10 cellular contexts compared by ENCODE assay signal in the genomic region with DNA sequence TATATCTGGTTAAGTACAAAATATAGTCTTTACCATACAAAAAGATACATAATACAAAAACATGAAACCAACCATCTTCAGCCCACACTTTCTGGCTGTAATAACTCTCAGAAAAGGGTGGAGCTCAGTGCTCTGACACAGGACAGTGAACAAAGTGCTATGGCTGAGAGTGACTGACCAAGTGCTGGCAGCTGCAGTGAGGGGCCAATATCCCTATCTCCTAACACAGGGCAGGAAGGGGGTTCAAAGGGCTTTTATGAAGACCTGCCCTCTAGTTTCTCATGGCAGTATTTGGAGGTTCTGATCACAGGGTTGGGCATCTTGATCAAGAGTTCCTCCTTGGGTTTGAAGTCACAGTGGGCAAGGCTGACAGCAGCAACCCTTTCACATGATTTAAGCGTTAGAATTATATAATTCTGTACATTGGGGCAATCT. TPM values are rescaled to one million over a fixed set of nuclear protein-coding genes. Genes with fewer than 3 reads are reported as not detected.
DNase-seq lines count a peak whose midpoint lies in the region; ATAC-seq and FAIRE-seq lines count a peak whose summit lies in the region.
"Had no signal": no experiment of that assay in that cellular context is flagged by ENCODE, and none has a peak within 500 bp of the region (broad histone marks: within the 10 kb centered on the region; RNA-seq: fewer than 3 reads in every experiment).

No MANE protein-coding gene starts in this region.

- peaks cover 60% of the 10 kb centered on the region for H3K4me1 Mint-ChIP-seq in activated T-cell treated with anti-CD3 and anti-CD28 coated beads, Interleukin-2, amount 50 U/mL, for 4 hours (ENCODE audit: low read depth)

- DNase-seq in GM23248: no peak
- no peak for DNase-seq in activated T-cell treated with anti-CD3 and anti-CD28 coated beads, Interleukin-2, amount 50 U/mL, for 4 hours
- no peak for DNase-seq in right cardiac atrium
- DNase-seq in small intestine: peak; percentile 44
- no peak for DNase-seq in amygdala (lab: John Stamatoyannopoulos, UW)
- no peak for DNase-seq in MG63
- no peak for DNase-seq in NCI-H446 treated with DMSO at 0.1 percent for 48 hours (lab: John Stamatoyannopoulos, UW)

- H3K4me3 Mint-ChIP-seq in activated T-cell treated with anti-CD3 and anti-CD28 coated beads, Interleukin-2, amount 50 U/mL, for 4 hours: peak overlapping the region; percentile 85

- no peaks in the 10 kb centered on the region for H3K9me3 Mint-ChIP-seq in activated T-cell treated with anti-CD3 and anti-CD28 coated beads, Interleukin-2, amount 50 U/mL, for 4 hours

- H3K4me3 ChIP-seq in GM23248 (peak overlapping the region; percentile 91), right cardiac atrium (ENCODE audit: low read length) (peak overlapping the region; percentile 100), small intestine (ENCODE audit: low read depth in 1 of 2, low read length in 2 of 2) (peak overlapping the region; percentile 83 to 100), MG63 (no peak overlapping the region)

- H3K4me1 ChIP-seq in GM23248 (ENCODE audit: insufficient read depth) (peaks cover 32% of the 10 kb centered on the region), right cardiac atrium (ENCODE audit: control insufficient read depth, insufficient read depth, low read length) (peaks cover 2% of the 10 kb centered on the region), small intestine (ENCODE audit: control insufficient read depth in 2 of 2, insufficient read depth in 1 of 2, low read depth in 1 of 2, low read length in 1 of 2) (peaks cover 3 to 11% of the 10 kb centered on the region in 2 donors)

- WGBS in GM23248 (ENCODE audit: low coverage in 1 of 2, low lambda C conversion rate in 2 of 2, missing lambda C conversion rate in 2 of 2), 2 experiments: 92 to 100% methylated on average over 1 of the region's 1 CpG
- WGBS in right cardiac atrium: 56% methylated on average over 1 of the region's 1 CpG
- 6 to 54% (median 24%) methylated on average over 1 of the region's 1 CpG for WGBS in small intestine, 3 donors

- no peak for ATAC-seq in activated T-cell treated with anti-CD3 and anti-CD28 coated beads, Interleukin-2, amount 50 U/mL, for 4 hours
- no peak for ATAC-seq in right cardiac atrium
- ATAC-seq in GM19351 (IDR thresholded peaks at IDR 0.05; ENCODE audit: unreplicated experiment): no peak

- no peaks in the 10 kb centered on the region for H3K9me3 ChIP-seq in GM23248 (ENCODE audit: low read depth)
- no peaks in the 10 kb centered on the region for H3K9me3 ChIP-seq in right cardiac atrium (ENCODE audit: control insufficient read depth, low read length)
- H3K9me3 ChIP-seq in small intestine (ENCODE audit: control insufficient read depth, low read depth): no peaks in the 10 kb centered on the region
- H3K9me3 ChIP-seq in MG63: no peaks in the 10 kb centered on the region

- H3K27ac ChIP-seq in GM23248 (no peak overlapping the region), right cardiac atrium (ENCODE audit: low read length) (peak overlapping the region; percentile 94), small intestine (ENCODE audit: low read depth in 1 of 2, low read length in 1 of 2) (peak overlapping the region in 1 of 2 donors; percentile 95)

- H3K9ac ChIP-seq in GM23248: peak overlapping the region; percentile 8; the same call in 1 of the 2 replicates

- H3K36me3 ChIP-seq in GM23248 (ENCODE audit: low read depth) (peaks cover 33% of the 10 kb centered on the region), small intestine (ENCODE audit: control insufficient read depth in 2 of 2, insufficient read depth in 2 of 2, low read length in 2 of 2) (peaks cover 15 to 20% of the 10 kb centered on the region in 2 donors), MG63 (peaks cover 28% of the 10 kb centered on the region)

- H3K36me3 Mint-ChIP-seq in activated T-cell treated with anti-CD3 and anti-CD28 coated beads, Interleukin-2, amount 50 U/mL, for 4 hours (ENCODE audit: insufficient read depth): peaks cover 31% of the 10 kb centered on the region

- H3F3A ChIP-seq in GM23248 (ENCODE audit: insufficient read depth): peaks cover 60% of the 10 kb centered on the region

- intact Hi-C loops in right cardiac atrium (cut with DNase I): no loop called here

- H4K20me1 ChIP-seq in GM23248 (ENCODE audit: insufficient read depth): peaks cover 23% of the 10 kb centered on the region; the same call in 1 of the 2 replicates

- no peak overlapping the region for H2AFZ ChIP-seq in GM23248

- peaks cover 40% of the 10 kb centered on the region for H3K79me2 ChIP-seq in GM23248 (ENCODE audit: insufficient read depth)

- in situ Hi-C loops in GM23248 (cut with MboI): no loop called here

- H3K4me2 ChIP-seq in GM23248 (ENCODE audit: unreplicated experiment): peak overlapping the region; percentile 95

- H3K9me2 ChIP-seq in GM23248 (ENCODE audit: insufficient read depth): no peaks in the 10 kb centered on the region

- H3K27me3 Mint-ChIP-seq in activated T-cell treated with anti-CD3 and anti-CD28 coated beads, Interleukin-2, amount 50 U/mL, for 4 hours (ENCODE audit: low read depth): no peaks in the 10 kb centered on the region

- H3K27me3 ChIP-seq in GM23248 (replicated peaks; ENCODE audit: insufficient read depth) (no peaks in the 10 kb centered on the region), right cardiac atrium (ENCODE audit: control insufficient read depth, insufficient read depth) (no peaks in the 10 kb centered on the region), small intestine (ENCODE audit: control insufficient read depth in 2 of 2, insufficient read depth in 2 of 2, low read length in 2 of 2) (no peaks in the 10 kb centered on the region), MG63 (no peaks in the 10 kb centered on the region)

- FAIRE-seq in small intestine (lab: Jason Lieb, UNC): no peak

RNA-seq across cellular contexts. Expression of gene TXNIP, which starts 3.9 kb away (rescaled TPM):
- total RNA-seq in GM23248 (2014; rRNA removed; shearing (Covaris generic)): 221 and 263 TPM in 2 replicates
- polyA plus RNA-seq in GM23248 (2016; fragmentation: Nextera tagmentation; extraction: Ambion mirVana) (169 and 180 TPM in 2 replicates), right cardiac atrium (943 TPM), small intestine (100 to 1,000 TPM in 2 of 3 donors, 10 to 100 TPM in 1; 85.4 to 362 (median 170) TPM)
- 10 to 100 TPM; 68.9 to 91.0 (median 83.7) TPM for total RNA-seq in activated T-cell treated with anti-CD3 and anti-CD28 coated beads, Interleukin-2, amount 50 U/mL, for 4 hours
- total RNA-seq in right cardiac atrium: 100 to 1,000 TPM; 548 to 806 (median 632) TPM
- total RNA-seq in MG63 (2014; rRNA removed; shearing (Covaris generic); ENCODE audit: low replicate concordance): 20.4 and 20.6 TPM in 2 replicates

RNA-seq across cellular contexts. Expression of gene POLR3GL, which starts 28.0 kb away (rescaled TPM):
- 17.4 and 24.2 TPM in 2 replicates for total RNA-seq in GM23248 (2014; rRNA removed; shearing (Covaris generic))
- 34.7 and 37.9 TPM in 2 replicates for polyA plus RNA-seq in GM23248 (2016; fragmentation: Nextera tagmentation; extraction: Ambion mirVana)
- 10 to 100 TPM; 11.7 to 14.5 (median 13.9) TPM for total RNA-seq in activated T-cell treated with anti-CD3 and anti-CD28 coated beads, Interleukin-2, amount 50 U/mL, for 4 hours
- total RNA-seq in right cardiac atrium: 10 to 100 TPM; 51.4 to 54.4 (median 52.5) TPM
- polyA plus RNA-seq in right cardiac atrium: 94.7 TPM
- polyA plus RNA-seq in small intestine: 10 to 100 TPM; 33.6 to 37.3 (median 34.0) TPM
- 1.8 and 6.8 TPM in 2 replicates for total RNA-seq in MG63 (2014; rRNA removed; shearing (Covaris generic); ENCODE audit: low replicate concordance)

RNA-seq across cellular contexts. Expression of gene ANKRD34A, which starts 28.1 kb away (rescaled TPM):
- 0.25 and 1.3 TPM in 2 replicates for total RNA-seq in GM23248 (2014; rRNA removed; shearing (Covaris generic))
- polyA plus RNA-seq in GM23248 (2016; fragmentation: Nextera tagmentation; extraction: Ambion mirVana) (1.9 and 2.3 TPM in 2 replicates), right cardiac atrium (1.8 TPM), small intestine (1 to 10 TPM in 1 of 3 donors, under 1 TPM in 2; 0.48 to 1.1 (median 0.54) TPM)
- 1 to 10 TPM; 6.2 to 8.7 (median 7.6) TPM for total RNA-seq in activated T-cell treated with anti-CD3 and anti-CD28 coated beads, Interleukin-2, amount 50 U/mL, for 4 hours
- total RNA-seq in right cardiac atrium: 1 to 10 TPM; 1.7 to 3.9 (median 3.7) TPM
- total RNA-seq in MG63 (2014; rRNA removed; shearing (Covaris generic); ENCODE audit: low replicate concordance): 0.30 TPM in 1 of 2 replicates, not detected in the other

RNA-seq across cellular contexts. Expression of gene HJV, which starts 29.0 kb away (rescaled TPM):
- total RNA-seq in GM23248 (2014; rRNA removed; shearing (Covaris generic)): not detected in 2 replicates
- polyA plus RNA-seq in GM23248 (2016; fragmentation: Nextera tagmentation; extraction: Ambion mirVana) (not detected in 2 replicates), right cardiac atrium (116 TPM), small intestine (not detected)
- total RNA-seq in activated T-cell treated with anti-CD3 and anti-CD28 coated beads, Interleukin-2, amount 50 U/mL, for 4 hours: not detected
- 100 to 1,000 TPM in 2 of 4 donors, 10 to 100 TPM in 2; 65.1 to 164 (median 97.1) TPM for total RNA-seq in right cardiac atrium
- total RNA-seq in MG63 (2014; rRNA removed; shearing (Covaris generic); ENCODE audit: low replicate concordance): not detected in 2 replicates
- total RNA-seq: glomerular endothelial cell, HT1080 had no signal

RNA-seq across cellular contexts. Expression of gene LIX1L, which starts 34.7 kb away (rescaled TPM):
- total RNA-seq in GM23248 (2014; rRNA removed; shearing (Covaris generic)): 26.1 and 36.5 TPM in 2 replicates
- polyA plus RNA-seq in GM23248 (2016; fragmentation: Nextera tagmentation; extraction: Ambion mirVana): 18.3 TPM in 2 replicates
- 10 to 100 TPM; 40.7 to 43.3 (median 41.9) TPM for total RNA-seq in activated T-cell treated with anti-CD3 and anti-CD28 coated beads, Interleukin-2, amount 50 U/mL, for 4 hours
- 10 to 100 TPM; 25.4 to 39.2 (median 28.4) TPM for total RNA-seq in right cardiac atrium
- polyA plus RNA-seq in right cardiac atrium: 11.9 TPM
- 1 to 10 TPM in 2 of 3 donors, under 1 TPM in 1; 0.67 to 7.1 (median 3.2) TPM for polyA plus RNA-seq in small intestine
- total RNA-seq in MG63 (2014; rRNA removed; shearing (Covaris generic); ENCODE audit: low replicate concordance): 30.0 and 38.9 TPM in 2 replicates
